1 cellular context compared by ENCODE assay signal in the genomic region with DNA sequence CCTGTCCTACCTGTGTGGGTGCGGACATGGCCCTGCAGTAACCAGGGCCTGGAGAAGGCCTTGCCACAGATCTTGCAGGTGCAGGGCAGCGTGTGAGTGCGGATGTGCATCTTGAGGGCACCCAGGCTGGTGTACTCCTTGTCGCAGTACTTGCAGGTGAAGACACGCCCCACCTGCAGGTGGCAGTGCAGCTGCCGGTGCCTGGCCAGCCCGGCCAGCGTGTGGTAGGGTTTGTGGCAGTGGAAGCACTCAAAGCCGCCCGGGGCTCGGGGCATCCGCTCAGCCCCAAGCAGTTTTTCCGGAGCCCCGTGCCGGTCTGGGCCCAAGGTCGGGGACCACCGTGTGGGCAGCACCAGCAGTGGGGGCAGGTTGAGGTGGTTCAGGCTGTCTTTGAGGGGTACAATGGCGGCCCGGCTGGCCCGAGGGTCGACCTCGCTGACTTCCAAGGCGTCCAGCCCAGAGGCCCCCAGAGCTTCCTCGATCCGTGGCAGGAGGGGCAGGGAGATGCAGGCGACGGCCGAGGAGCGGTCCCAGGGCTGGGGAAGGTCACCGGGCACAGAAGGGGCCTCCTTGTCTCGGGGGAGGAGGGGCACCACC.
TF ChIP-seq lines count a peak whose summit lies in the region.

No MANE protein-coding gene starts in this region.

TF ChIP-seq in HepG2, 621 proteins besides CTCF, POLR2A, EP300 and RAD21 (continued from another document and continues in another):
- no peak for TF ChIP-seq HINFP (CRISPR knock-in tag; IDR thresholded peaks at IDR 0.05; ENCODE audit: low read depth)
- TF ChIP-seq, protein P1, sequence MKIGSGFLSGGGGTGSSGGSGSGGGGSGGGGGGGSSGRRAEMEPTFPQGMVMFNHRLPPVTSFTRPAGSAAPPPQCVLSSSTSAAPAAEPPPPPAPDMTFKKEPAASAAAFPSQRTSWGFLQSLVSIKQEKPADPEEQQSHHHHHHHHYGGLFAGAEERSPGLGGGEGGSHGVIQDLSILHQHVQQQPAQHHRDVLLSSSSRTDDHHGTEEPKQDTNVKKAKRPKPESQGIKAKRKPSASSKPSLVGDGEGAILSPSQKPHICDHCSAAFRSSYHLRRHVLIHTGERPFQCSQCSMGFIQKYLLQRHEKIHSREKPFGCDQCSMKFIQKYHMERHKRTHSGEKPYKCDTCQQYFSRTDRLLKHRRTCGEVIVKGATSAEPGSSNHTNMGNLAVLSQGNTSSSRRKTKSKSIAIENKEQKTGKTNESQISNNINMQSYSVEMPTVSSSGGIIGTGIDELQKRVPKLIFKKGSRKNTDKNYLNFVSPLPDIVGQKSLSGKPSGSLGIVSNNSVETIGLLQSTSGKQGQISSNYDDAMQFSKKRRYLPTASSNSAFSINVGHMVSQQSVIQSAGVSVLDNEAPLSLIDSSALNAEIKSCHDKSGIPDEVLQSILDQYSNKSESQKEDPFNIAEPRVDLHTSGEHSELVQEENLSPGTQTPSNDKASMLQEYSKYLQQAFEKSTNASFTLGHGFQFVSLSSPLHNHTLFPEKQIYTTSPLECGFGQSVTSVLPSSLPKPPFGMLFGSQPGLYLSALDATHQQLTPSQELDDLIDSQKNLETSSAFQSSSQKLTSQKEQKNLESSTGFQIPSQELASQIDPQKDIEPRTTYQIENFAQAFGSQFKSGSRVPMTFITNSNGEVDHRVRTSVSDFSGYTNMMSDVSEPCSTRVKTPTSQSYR (CRISPR knock-in tag; IDR thresholded peaks at IDR 0.05; ENCODE audit: borderline replicate concordance): no peak
- peak; percentile 78 for TF ChIP-seq HNRNPL (IDR thresholded peaks at IDR 0.05; ENCODE audit: low read depth, low read length)
- peak; percentile 78 for TF ChIP-seq XRCC5 (optimal IDR thresholded peaks at IDR 0.05; ENCODE audit: low read length)
- no peak for TF ChIP-seq ZNF562 (CRISPR knock-in tag; IDR thresholded peaks at IDR 0.05; ENCODE audit: borderline replicate concordance)
- TF ChIP-seq RORA (CRISPR knock-in tag; IDR thresholded peaks at IDR 0.05): no peak
- TF ChIP-seq CERS6 (CRISPR knock-in tag; IDR thresholded peaks at IDR 0.05): peak; percentile 21; the same call in 1 of the 2 replicates
- no peak; the same call in 1 of the 2 replicates for TF ChIP-seq ZNF333 (CRISPR knock-in tag; IDR thresholded peaks at IDR 0.05; ENCODE audit: borderline replicate concordance)
- no peak for TF ChIP-seq ZBTB42 (CRISPR knock-in tag; IDR thresholded peaks at IDR 0.05)
- no peak for TF ChIP-seq ZNF570 (CRISPR knock-in tag; IDR thresholded peaks at IDR 0.05; ENCODE audit: borderline replicate concordance)
- no peak for TF ChIP-seq PAWR (CRISPR knock-in tag; IDR thresholded peaks at IDR 0.05; ENCODE audit: borderline replicate concordance)
- no peak for TF ChIP-seq ADNP (CRISPR knock-in tag; IDR thresholded peaks at IDR 0.05)
- 0 out of 2 replicates have a peak, but pooled peaks have one; percentile 30 for TF ChIP-seq KLF11 (CRISPR knock-in tag; IDR thresholded peaks at IDR 0.05)
- TF ChIP-seq ZNF766 (CRISPR knock-in tag; IDR thresholded peaks at IDR 0.05; ENCODE audit: borderline replicate concordance): no peak
- no peak for TF ChIP-seq ZMYM4 (CRISPR knock-in tag; IDR thresholded peaks at IDR 0.05)
- peak; percentile 64 for TF ChIP-seq ZNF331 (CRISPR knock-in tag; IDR thresholded peaks at IDR 0.05)
- no peak for TF ChIP-seq ZNF616 (CRISPR knock-in tag; IDR thresholded peaks at IDR 0.05; ENCODE audit: low read depth)
- TF ChIP-seq ZNF276 (CRISPR knock-in tag; IDR thresholded peaks at IDR 0.05; ENCODE audit: low read depth): no peak
- no peak; the same call in 1 of the 2 replicates for TF ChIP-seq NCOR1 (IDR thresholded peaks at IDR 0.05; ENCODE audit: borderline replicate concordance, low read length)
- TF ChIP-seq AHR (CRISPR knock-in tag; IDR thresholded peaks at IDR 0.05): peak; percentile 36; the same call in 1 of the 2 replicates
- 0 out of 2 replicates have a peak, but pooled peaks have one; percentile 25 for TF ChIP-seq ZNF235 (CRISPR knock-in tag; IDR thresholded peaks at IDR 0.05; ENCODE audit: borderline replicate concordance)
- peak; percentile 51; the same call in 1 of the 2 replicates for TF ChIP-seq SAP130 (CRISPR knock-in tag; IDR thresholded peaks at IDR 0.05; ENCODE audit: low read depth)
- TF ChIP-seq, protein P2, sequence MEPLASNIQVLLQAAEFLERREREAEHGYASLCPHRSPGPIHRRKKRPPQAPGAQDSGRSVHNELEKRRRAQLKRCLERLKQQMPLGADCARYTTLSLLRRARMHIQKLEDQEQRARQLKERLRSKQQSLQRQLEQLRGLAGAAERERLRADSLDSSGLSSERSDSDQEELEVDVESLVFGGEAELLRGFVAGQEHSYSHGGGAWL (CRISPR knock-in tag; IDR thresholded peaks at IDR 0.05): peak; percentile 52; the same call in 1 of the 2 replicates
- no peak for TF ChIP-seq TCF7L2 (IDR thresholded peaks at IDR 0.05; ENCODE audit: low read depth, low read length)
- peak; percentile 32; the same call in 1 of the 2 replicates for TF ChIP-seq TFDP2 (CRISPR knock-in tag; IDR thresholded peaks at IDR 0.05)
- no peak; the same call in 1 of the 2 replicates for TF ChIP-seq ZNF792 (CRISPR knock-in tag; IDR thresholded peaks at IDR 0.05)
- TF ChIP-seq BRD4 (CRISPR knock-in tag; IDR thresholded peaks at IDR 0.05): no peak
- no peak; the same call in 1 of the 2 replicates for TF ChIP-seq MXD4 (CRISPR knock-in tag; IDR thresholded peaks at IDR 0.05)
- no peak for TF ChIP-seq FOXP4 (CRISPR knock-in tag; IDR thresholded peaks at IDR 0.05)
- TF ChIP-seq, protein P3, sequence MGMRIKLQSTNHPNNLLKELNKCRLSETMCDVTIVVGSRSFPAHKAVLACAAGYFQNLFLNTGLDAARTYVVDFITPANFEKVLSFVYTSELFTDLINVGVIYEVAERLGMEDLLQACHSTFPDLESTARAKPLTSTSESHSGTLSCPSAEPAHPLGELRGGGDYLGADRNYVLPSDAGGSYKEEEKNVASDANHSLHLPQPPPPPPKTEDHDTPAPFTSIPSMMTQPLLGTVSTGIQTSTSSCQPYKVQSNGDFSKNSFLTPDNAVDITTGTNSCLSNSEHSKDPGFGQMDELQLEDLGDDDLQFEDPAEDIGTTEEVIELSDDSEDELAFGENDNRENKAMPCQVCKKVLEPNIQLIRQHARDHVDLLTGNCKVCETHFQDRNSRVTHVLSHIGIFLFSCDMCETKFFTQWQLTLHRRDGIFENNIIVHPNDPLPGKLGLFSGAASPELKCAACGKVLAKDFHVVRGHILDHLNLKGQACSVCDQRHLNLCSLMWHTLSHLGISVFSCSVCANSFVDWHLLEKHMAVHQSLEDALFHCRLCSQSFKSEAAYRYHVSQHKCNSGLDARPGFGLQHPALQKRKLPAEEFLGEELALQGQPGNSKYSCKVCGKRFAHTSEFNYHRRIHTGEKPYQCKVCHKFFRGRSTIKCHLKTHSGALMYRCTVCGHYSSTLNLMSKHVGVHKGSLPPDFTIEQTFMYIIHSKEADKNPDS (CRISPR knock-in tag; IDR thresholded peaks at IDR 0.05): no peak
- TF ChIP-seq FOXO1 (CRISPR knock-in tag; IDR thresholded peaks at IDR 0.05): no peak
- no peak for TF ChIP-seq ZSCAN31 (CRISPR knock-in tag; IDR thresholded peaks at IDR 0.05; ENCODE audit: low read depth)
- TF ChIP-seq ASH2L (IDR thresholded peaks at IDR 0.05; ENCODE audit: insufficient read length, low read depth, low read length): no peak
- TF ChIP-seq, protein P4, sequence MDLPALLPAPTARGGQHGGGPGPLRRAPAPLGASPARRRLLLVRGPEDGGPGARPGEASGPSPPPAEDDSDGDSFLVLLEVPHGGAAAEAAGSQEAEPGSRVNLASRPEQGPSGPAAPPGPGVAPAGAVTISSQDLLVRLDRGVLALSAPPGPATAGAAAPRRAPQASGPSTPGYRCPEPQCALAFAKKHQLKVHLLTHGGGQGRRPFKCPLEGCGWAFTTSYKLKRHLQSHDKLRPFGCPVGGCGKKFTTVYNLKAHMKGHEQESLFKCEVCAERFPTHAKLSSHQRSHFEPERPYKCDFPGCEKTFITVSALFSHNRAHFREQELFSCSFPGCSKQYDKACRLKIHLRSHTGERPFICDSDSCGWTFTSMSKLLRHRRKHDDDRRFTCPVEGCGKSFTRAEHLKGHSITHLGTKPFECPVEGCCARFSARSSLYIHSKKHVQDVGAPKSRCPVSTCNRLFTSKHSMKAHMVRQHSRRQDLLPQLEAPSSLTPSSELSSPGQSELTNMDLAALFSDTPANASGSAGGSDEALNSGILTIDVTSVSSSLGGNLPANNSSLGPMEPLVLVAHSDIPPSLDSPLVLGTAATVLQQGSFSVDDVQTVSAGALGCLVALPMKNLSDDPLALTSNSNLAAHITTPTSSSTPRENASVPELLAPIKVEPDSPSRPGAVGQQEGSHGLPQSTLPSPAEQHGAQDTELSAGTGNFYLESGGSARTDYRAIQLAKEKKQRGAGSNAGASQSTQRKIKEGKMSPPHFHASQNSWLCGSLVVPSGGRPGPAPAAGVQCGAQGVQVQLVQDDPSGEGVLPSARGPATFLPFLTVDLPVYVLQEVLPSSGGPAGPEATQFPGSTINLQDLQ (CRISPR knock-in tag; IDR thresholded peaks at IDR 0.05): 0 out of 2 replicates have a peak, but pooled peaks have one; percentile 7
- TF ChIP-seq ZNF317 (CRISPR knock-in tag; IDR thresholded peaks at IDR 0.05): 0 out of 2 replicates have a peak, but pooled peaks have one; percentile 22
- TF ChIP-seq ZNF138 (CRISPR knock-in tag; IDR thresholded peaks at IDR 0.05; ENCODE audit: low read depth): no peak
- TF ChIP-seq NFIC (IDR thresholded peaks at IDR 0.05; ENCODE audit: low read length): no peak
- TF ChIP-seq ZNF790 (CRISPR knock-in tag; IDR thresholded peaks at IDR 0.05; ENCODE audit: borderline replicate concordance): no peak
- TF ChIP-seq, protein P5, sequence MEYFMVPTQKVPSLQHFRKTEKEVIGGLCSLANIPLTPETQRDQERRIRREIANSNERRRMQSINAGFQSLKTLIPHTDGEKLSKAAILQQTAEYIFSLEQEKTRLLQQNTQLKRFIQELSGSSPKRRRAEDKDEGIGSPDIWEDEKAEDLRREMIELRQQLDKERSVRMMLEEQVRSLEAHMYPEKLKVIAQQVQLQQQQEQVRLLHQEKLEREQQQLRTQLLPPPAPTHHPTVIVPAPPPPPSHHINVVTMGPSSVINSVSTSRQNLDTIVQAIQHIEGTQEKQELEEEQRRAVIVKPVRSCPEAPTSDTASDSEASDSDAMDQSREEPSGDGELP (IDR thresholded peaks at IDR 0.05; ENCODE audit: borderline replicate concordance, low read depth): peak; percentile 29; the same call in 1 of the 2 replicates
- no peak for TF ChIP-seq CHD2 (IDR thresholded peaks at IDR 0.05; ENCODE audit: low read depth, low read length)
- no peak for TF ChIP-seq ISL2 (CRISPR knock-in tag; IDR thresholded peaks at IDR 0.05)
- no peak for TF ChIP-seq ZNF672 (CRISPR knock-in tag; IDR thresholded peaks at IDR 0.05)
- TF ChIP-seq ZNF720 (CRISPR knock-in tag; IDR thresholded peaks at IDR 0.05): no peak
- TF ChIP-seq ZNF619 (CRISPR knock-in tag; IDR thresholded peaks at IDR 0.05): no peak
